10 cellular contexts compared by ENCODE assay signal in genomic region chr10:72171175-72171630, GRCh38. TPM values are rescaled to one million over a fixed set of nuclear protein-coding genes. Genes with fewer than 3 reads are reported as not detected.
DNase-seq lines count a peak whose midpoint lies in the region; ATAC-seq, FAIRE-seq and TF ChIP-seq lines count a peak whose summit lies in the region.
"Had no signal": no experiment of that assay in that cellular context is flagged by ENCODE, and none has a peak within 500 bp of the region (broad histone marks: within the 10 kb centered on the region; RNA-seq: fewer than 3 reads in every experiment).

No MANE protein-coding gene starts in this region.

- H3K4me2 ChIP-seq in astrocyte (ENCODE audit: low read length): peak overlapping the region; percentile 60

- TF ChIP-seq CTCF in left ventricle myocardium inferior (IDR thresholded peaks at IDR 0.05; ENCODE audit: borderline replicate concordance) (no peak), astrocyte (IDR thresholded peaks at IDR 0.05; ENCODE audit: insufficient read depth, low read depth, low read length) (no peak)

- peaks cover 2% of the 10 kb centered on the region for H3K36me3 Mint-ChIP-seq in astrocyte (ENCODE audit: low read depth, unreplicated experiment)

- H3K9me3 ChIP-seq in left ventricle myocardium inferior (replicated peaks) (no peaks in the 10 kb centered on the region), astrocyte (ENCODE audit: insufficient read depth, low read depth, low read length) (no peaks in the 10 kb centered on the region)
- H3K9me3 ChIP-seq: BE2C had no signal

- H3K27me3 ChIP-seq in left ventricle myocardium inferior (ENCODE audit: low read depth) (no peaks in the 10 kb centered on the region), astrocyte (ENCODE audit: insufficient read depth, low read length) (no peaks in the 10 kb centered on the region)
- H3K27me3 ChIP-seq: BE2C had no signal

- intact Hi-C loops in left ventricle myocardium inferior (cut with micrococcal nuclease) (no loop called here), left ventricle myocardium superior (cut with micrococcal nuclease) (no loop called here)

- H3K4me1 ChIP-seq in left ventricle myocardium inferior (peaks cover 52% of the 10 kb centered on the region), astrocyte (ENCODE audit: insufficient read depth, low read length) (peaks cover 29% of the 10 kb centered on the region)

- no peaks in the 10 kb centered on the region for H3K79me2 ChIP-seq in astrocyte (ENCODE audit: insufficient read depth, low read length)

- ATAC-seq in left ventricle myocardium superior: no peak
- no peak for ATAC-seq in GM21360 (IDR thresholded peaks at IDR 0.05; ENCODE audit: unreplicated experiment)

- no peaks in the 10 kb centered on the region for H4K20me1 ChIP-seq in astrocyte (ENCODE audit: insufficient read depth, low read length)

- no peak overlapping the region for H3K9ac ChIP-seq in astrocyte (ENCODE audit: low read length)

- no peak overlapping the region for H3K4me3 ChIP-seq in left ventricle myocardium inferior
- no peak overlapping the region for H3K4me3 ChIP-seq in astrocyte (ENCODE audit: insufficient read depth, low read depth, low read length)

- no peaks in the 10 kb centered on the region for H3K9me3 Mint-ChIP-seq in astrocyte (ENCODE audit: unreplicated experiment)

- no peak for DNase-seq in left ventricle myocardium inferior
- DNase-seq in left ventricle myocardium superior: no peak
- DNase-seq in astrocyte (ENCODE audit: low read depth): peak; percentile 92
- peak; percentile 19 for DNase-seq in iPS-NIHi7 (ENCODE audit: extremely low spot score)
- no peak for DNase-seq in DMS79 (lab: John Stamatoyannopoulos, UW)
- DNase-seq in NCI-H146 treated with DMSO at 0.1 percent for 48 hours (lab: John Stamatoyannopoulos, UW; ENCODE audit: unreplicated experiment): no peak
- DNase-seq in cerebellar nuclear complex (lab: John Stamatoyannopoulos, UW): no peak
- DNase-seq: activated T-cell treated with anti-CD3 and anti-CD28 coated beads, Interleukin-2, amount 50 U/mL, for 1 hour; BE2C had no signal

- H2AFZ ChIP-seq in astrocyte (ENCODE audit: low read depth, low read length): no peak overlapping the region

- H3K4me3 Mint-ChIP-seq in astrocyte (ENCODE audit: unreplicated experiment): no peak overlapping the region

- H3K27me3 Mint-ChIP-seq in astrocyte (ENCODE audit: low read depth, unreplicated experiment): no peaks in the 10 kb centered on the region

- H3K4me1 Mint-ChIP-seq in astrocyte (ENCODE audit: low read depth, unreplicated experiment): peaks cover 15% of the 10 kb centered on the region

- peak; percentile 83 for FAIRE-seq in astrocyte (lab: Jason Lieb, UNC)

- H3K27ac ChIP-seq in left ventricle myocardium inferior (replicated peaks) (peak overlapping the region; percentile 64), astrocyte (ENCODE audit: low read depth, low read length) (no peak overlapping the region)

- H3K36me3 ChIP-seq in left ventricle myocardium inferior: peaks cover 7% of the 10 kb centered on the region
- H3K36me3 ChIP-seq in astrocyte (ENCODE audit: insufficient read depth, low read length): no peaks in the 10 kb centered on the region
- H3K36me3 ChIP-seq: BE2C had no signal

- H3K27ac Mint-ChIP-seq in astrocyte (ENCODE audit: unreplicated experiment): peak overlapping the region; percentile 37

RNA-seq across cellular contexts. Expression of gene ANAPC16, which starts 44.6 kb away (rescaled TPM):
- total RNA-seq in left ventricle myocardium inferior (256 TPM), left ventricle myocardium superior (260 TPM), astrocyte (44.2 and 47.3 TPM in 2 replicates)

RNA-seq across cellular contexts. Expression of gene ASCC1, which starts 44.9 kb away (rescaled TPM):
- total RNA-seq in left ventricle myocardium inferior: 37.0 TPM
- total RNA-seq in left ventricle myocardium superior: 34.7 TPM
- total RNA-seq in astrocyte: 32.5 and 33.9 TPM in 2 replicates

Comparison
In these comparisons a context has a peak if more than half of its experiments do, and no peak if none do; other contexts are left out.
1. DNase-seq: peak in astrocyte (single experiment) and iPS-NIHi7 (single experiment); none in left ventricle myocardium inferior (single experiment), left ventricle myocardium superior (single experiment), DMS79 (single experiment), NCI-H146 treated with DMSO at 0.1 percent for 48 hours (single experiment) and cerebellar nuclear complex (0 of 2).